ENCODE assay signal across 8 cellular contexts in the genomic region with DNA sequence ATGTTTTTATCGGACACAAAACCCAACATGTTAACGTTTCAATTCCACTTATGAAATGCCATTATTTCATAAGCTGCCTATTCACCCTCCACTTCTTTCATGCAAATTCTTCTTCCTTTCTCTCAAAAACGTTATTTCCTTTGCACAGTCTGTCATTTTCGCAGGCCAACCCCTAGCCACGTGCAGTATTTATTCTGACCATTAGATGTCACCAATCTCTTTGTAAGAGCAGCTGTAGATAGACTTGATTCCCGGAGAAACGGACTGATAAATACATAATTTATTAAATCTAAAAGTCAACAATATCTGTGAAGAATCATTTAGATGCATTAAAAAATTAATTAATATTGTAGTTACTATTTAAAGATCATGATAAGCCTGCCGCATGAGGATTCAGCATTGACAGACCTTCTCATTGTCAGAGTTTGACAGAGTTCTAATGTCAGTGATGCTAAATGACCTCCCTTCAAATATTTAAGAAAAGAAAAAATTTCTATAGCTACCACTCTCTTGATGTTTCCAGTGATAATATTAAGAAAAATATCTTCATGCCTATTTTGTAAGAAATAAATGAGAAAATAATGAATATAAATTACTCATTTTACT.
A peak's percentile ranks its signal among the peaks of the same experiment; 100 is the strongest.
DNase-seq lines count a peak whose midpoint lies in the region; ATAC-seq and TF ChIP-seq lines count a peak whose summit lies in the region.

No MANE protein-coding gene starts in this region.

- no peak overlapping the region for H3K27ac Mint-ChIP-seq in CD14-positive monocyte
- no peak overlapping the region for H3K27ac Mint-ChIP-seq in activated T-cell treated with anti-CD3 and anti-CD28 coated beads, Interleukin-2, amount 50 U/mL, for 24 hours
- H3K27ac Mint-ChIP-seq in activated T-cell treated with anti-CD3 and anti-CD28 coated beads, Interleukin-2, amount 50 U/mL, for 72 hours: no peak overlapping the region

- TF ChIP-seq CTCF in CD14-positive monocyte (IDR thresholded peaks at IDR 0.05): peak; percentile 5
- TF ChIP-seq CTCF in VCaP (conservative IDR thresholded peaks at IDR 0.05): peak; percentile 90

- ATAC-seq in GM19025 (IDR thresholded peaks at IDR 0.05; ENCODE audit: low read depth, unreplicated experiment) (peak; percentile 94), HG03045 (IDR thresholded peaks at IDR 0.05; ENCODE audit: unreplicated experiment) (peak; percentile 92)
- ATAC-seq in activated T-cell treated with anti-CD3 and anti-CD28 coated beads, Interleukin-2, amount 50 U/mL, for 72 hours (replicated peaks in 1 of 2): no peak

- H3K27ac ChIP-seq in VCaP: no peak overlapping the region

- no peak for DNase-seq in CD14-positive monocyte (ENCODE audit: low spot score)
- peak; percentile 34 for DNase-seq in NCI-H187 treated with DMSO at 0.1 percent for 48 hours (lab: John Stamatoyannopoulos, UW)
- peak; percentile 20 for DNase-seq in iPS-NIHi7 (ENCODE audit: extremely low spot score)
- DNase-seq in activated T-cell treated with anti-CD3 and anti-CD28 coated beads, Interleukin-2, amount 50 U/mL, for 24 hours: no peak
- DNase-seq in activated T-cell treated with anti-CD3 and anti-CD28 coated beads, Interleukin-2, amount 50 U/mL, for 72 hours: no peak

- no peak overlapping the region for H3K4me3 Mint-ChIP-seq in CD14-positive monocyte
- no peak overlapping the region for H3K4me3 Mint-ChIP-seq in activated T-cell treated with anti-CD3 and anti-CD28 coated beads, Interleukin-2, amount 50 U/mL, for 24 hours
- no peak overlapping the region for H3K4me3 Mint-ChIP-seq in activated T-cell treated with anti-CD3 and anti-CD28 coated beads, Interleukin-2, amount 50 U/mL, for 72 hours

- H3K9me3 Mint-ChIP-seq in CD14-positive monocyte: peaks cover 0 to 2% (median 0%) of the 10 kb centered on the region in 7 donors
- H3K9me3 Mint-ChIP-seq in activated T-cell treated with anti-CD3 and anti-CD28 coated beads, Interleukin-2, amount 50 U/mL, for 24 hours: peaks cover 7% of the 10 kb centered on the region
- H3K9me3 Mint-ChIP-seq in activated T-cell treated with anti-CD3 and anti-CD28 coated beads, Interleukin-2, amount 50 U/mL, for 72 hours: peaks cover 3 to 6% of the 10 kb centered on the region in 2 donors

- H3K4me1 Mint-ChIP-seq in CD14-positive monocyte: no peaks in the 10 kb centered on the region
- H3K4me1 Mint-ChIP-seq in activated T-cell treated with anti-CD3 and anti-CD28 coated beads, Interleukin-2, amount 50 U/mL, for 24 hours (ENCODE audit: low read depth): no peaks in the 10 kb centered on the region
- no peaks in the 10 kb centered on the region for H3K4me1 Mint-ChIP-seq in activated T-cell treated with anti-CD3 and anti-CD28 coated beads, Interleukin-2, amount 50 U/mL, for 72 hours (ENCODE audit: low read depth)

- peaks cover 0 to 2% (median 0%) of the 10 kb centered on the region in 3 donors for H3K27me3 Mint-ChIP-seq in CD14-positive monocyte (ENCODE audit: low read depth in 3 of 3)
- no peaks in the 10 kb centered on the region for H3K27me3 Mint-ChIP-seq in activated T-cell treated with anti-CD3 and anti-CD28 coated beads, Interleukin-2, amount 50 U/mL, for 24 hours
- no peaks in the 10 kb centered on the region for H3K27me3 Mint-ChIP-seq in activated T-cell treated with anti-CD3 and anti-CD28 coated beads, Interleukin-2, amount 50 U/mL, for 72 hours (ENCODE audit: low read depth)

- intact Hi-C loops in CD14-positive monocyte (cut with micrococcal nuclease): no loop called here

- no peaks in the 10 kb centered on the region for H3K36me3 Mint-ChIP-seq in CD14-positive monocyte
- no peaks in the 10 kb centered on the region for H3K36me3 Mint-ChIP-seq in activated T-cell treated with anti-CD3 and anti-CD28 coated beads, Interleukin-2, amount 50 U/mL, for 24 hours (ENCODE audit: low read depth)
- H3K36me3 Mint-ChIP-seq in activated T-cell treated with anti-CD3 and anti-CD28 coated beads, Interleukin-2, amount 50 U/mL, for 72 hours (ENCODE audit: insufficient read depth in 2 of 2): no peaks in the 10 kb centered on the region

Comparison
In these comparisons a context has a peak if more than half of its experiments do, and no peak if none do; other contexts are left out.
1. DNase-seq: peak in NCI-H187 treated with DMSO at 0.1 percent for 48 hours (single experiment) and iPS-NIHi7 (single experiment); none in CD14-positive monocyte (single experiment), activated T-cell treated with anti-CD3 and anti-CD28 coated beads, Interleukin-2, amount 50 U/mL, for 24 hours (single experiment) and activated T-cell treated with anti-CD3 and anti-CD28 coated beads, Interleukin-2, amount 50 U/mL, for 72 hours (0 of 2).
2. ATAC-seq: peak in GM19025 (single experiment) and HG03045 (single experiment); none in activated T-cell treated with anti-CD3 and anti-CD28 coated beads, Interleukin-2, amount 50 U/mL, for 72 hours (0 of 2).